Comparison of ENCODE assay signal across 8 cellular contexts in genomic region chr10:17200885-17201164, GRCh38. TPM values are rescaled to one million over a fixed set of nuclear protein-coding genes. Genes with fewer than 3 reads are reported as not detected.
DNase-seq lines count a peak whose midpoint lies in the region; TF ChIP-seq lines count a peak whose summit lies in the region.

No MANE protein-coding gene starts in this region.

- peaks cover 6% of the 10 kb centered on the region; the same call in 1 of the 2 replicates for H3F3A ChIP-seq in MM.1S (ENCODE audit: insufficient read depth, low read length)

- H2BK15ac ChIP-seq in H9 (ENCODE audit: low read depth, low read length): no peak overlapping the region

- no peak overlapping the region for H4K5ac ChIP-seq in H9 (ENCODE audit: insufficient read length, low read depth, low read length)

- peak overlapping the region; percentile 87 for H3K18ac ChIP-seq in H9 (ENCODE audit: insufficient read length, low read depth, low read length)

- no peak overlapping the region for H4K91ac ChIP-seq in H9 (ENCODE audit: insufficient read length, low read depth, low read length)

- H2AFZ ChIP-seq in H9 (ENCODE audit: low read length) (no peak overlapping the region), MM.1S (ENCODE audit: low read length) (peak overlapping the region; percentile 78)

- H2BK120ac ChIP-seq in H9 (ENCODE audit: low read depth, low read length, poor library complexity, severe bottlenecking): no peak overlapping the region

- no peaks in the 10 kb centered on the region for H3K9me2 ChIP-seq in MM.1S (replicated peaks; ENCODE audit: insufficient read depth, low read length)

- no CpG with 5 or more reads among the region's 7 CpGs for WGBS in H9 (ENCODE audit: extremely low coverage, insufficient read length, low lambda C conversion rate)

- H2BK5ac ChIP-seq in H9 (ENCODE audit: insufficient read length, low read length): no peak overlapping the region

- H3K9ac ChIP-seq in H9 (ENCODE audit: extremely low read depth, insufficient read length, low read length): peak overlapping the region; percentile 73
- H3K9ac ChIP-seq in MM.1S (ENCODE audit: low read length): peak overlapping the region; percentile 99

- H3K36me3 ChIP-seq in MM.1S (replicated peaks; ENCODE audit: insufficient read depth, low read length): no peaks in the 10 kb centered on the region

- no peak for TF ChIP-seq CTCF in H9 (conservative IDR thresholded peaks at IDR 0.05)
- TF ChIP-seq CTCF in MM.1S (IDR thresholded peaks at IDR 0.05; ENCODE audit: low read length): 0 out of 2 replicates have a peak, but pooled peaks have one; percentile 4
- TF ChIP-seq CTCF in fibroblast of the aortic adventitia (IDR thresholded peaks at IDR 0.05; ENCODE audit: insufficient read depth, low read length): no peak
- no peak for TF ChIP-seq CTCF in nephron (IDR thresholded peaks at IDR 0.05; ENCODE audit: unreplicated experiment in 3 of 3)

- H3K4me1 ChIP-seq in H9 (ENCODE audit: insufficient read depth, low read length) (no peaks in the 10 kb centered on the region; the same call in 1 of the 2 replicates), MM.1S (ENCODE audit: low read length) (peaks cover 10% of the 10 kb centered on the region; the same call in 1 of the 2 replicates)

- peak overlapping the region; percentile 79 for H3K14ac ChIP-seq in H9 (ENCODE audit: insufficient read depth, low read length)

- H3K56ac ChIP-seq in H9 (ENCODE audit: insufficient read length, low read depth, low read length): no peak overlapping the region

- H3K4me2 ChIP-seq in H9 (ENCODE audit: insufficient read depth, insufficient read length, low read length) (peak overlapping the region; percentile 85), MM.1S (ENCODE audit: low read depth, low read length) (peak overlapping the region; percentile 79)

- no peak overlapping the region for H2BK20ac ChIP-seq in H9 (ENCODE audit: low read depth, low read length, poor library complexity, severe bottlenecking)

- no peaks in the 10 kb centered on the region for H3K79me1 ChIP-seq in H9 (ENCODE audit: insufficient read depth, low read depth, low read length, poor library complexity, severe bottlenecking)

- peak overlapping the region; percentile 88 to 98 (median 96) for H3K27ac Mint-ChIP-seq in H9
- peak overlapping the region; percentile 80 for H3K27ac Mint-ChIP-seq in activated CD4-positive, alpha-beta memory T cell treated with anti-CD3 and anti-CD28 coated beads, Interleukin-2, amount 10 ng/mL, durations not matched to agents 7 days and 5 days
- peak overlapping the region; percentile 97 to 99 (median 98) for H3K27ac Mint-ChIP-seq in nephron

- no peak overlapping the region for H3K4ac ChIP-seq in H9 (ENCODE audit: low read depth, low read length)

- H3T11ph ChIP-seq in H9 (ENCODE audit: low read length): no peak overlapping the region

- H3K79me2 ChIP-seq in H9 (ENCODE audit: insufficient read depth, low read length): no peaks in the 10 kb centered on the region
- H3K79me2 ChIP-seq in MM.1S (ENCODE audit: low read length): peaks cover 7% of the 10 kb centered on the region; the same call in 1 of the 2 replicates

- H3K9me3 ChIP-seq in H9 (ENCODE audit: control insufficient read depth, low read depth, low read length) (no peaks in the 10 kb centered on the region), MM.1S (replicated peaks; ENCODE audit: insufficient read depth, low read length) (no peaks in the 10 kb centered on the region)

- H3K4me1 Mint-ChIP-seq in H9: peaks cover 60 to 64% of the 10 kb centered on the region in 2 experiments
- H3K4me1 Mint-ChIP-seq in activated CD4-positive, alpha-beta memory T cell treated with anti-CD3 and anti-CD28 coated beads, Interleukin-2, amount 10 ng/mL, durations not matched to agents 7 days and 5 days: peaks cover 54% of the 10 kb centered on the region
- peaks cover 60% of the 10 kb centered on the region for H3K4me1 Mint-ChIP-seq in nephron

- peak overlapping the region; percentile 86 to 89 for H3K4me3 Mint-ChIP-seq in H9
- H3K4me3 Mint-ChIP-seq in activated CD4-positive, alpha-beta memory T cell treated with anti-CD3 and anti-CD28 coated beads, Interleukin-2, amount 10 ng/mL, durations not matched to agents 7 days and 5 days: peak overlapping the region; percentile 92
- H3K4me3 Mint-ChIP-seq in nephron: peak overlapping the region; percentile 90 to 92 (median 91)

- H4K20me1 ChIP-seq in H9 (ENCODE audit: control insufficient read depth, insufficient read depth, insufficient read length) (no peaks in the 10 kb centered on the region), MM.1S (ENCODE audit: insufficient read depth, low read length) (no peaks in the 10 kb centered on the region)

- H3K9me3 Mint-ChIP-seq in H9 (no peaks in the 10 kb centered on the region), nephron (no peaks in the 10 kb centered on the region)
- H3K9me3 Mint-ChIP-seq in activated CD4-positive, alpha-beta memory T cell treated with anti-CD3 and anti-CD28 coated beads, Interleukin-2, amount 10 ng/mL, durations not matched to agents 7 days and 5 days: no peaks in the 10 kb centered on the region

- H3K4me3 ChIP-seq in MM.1S (ENCODE audit: low read length) (peak overlapping the region; percentile 94), fibroblast of the aortic adventitia (ENCODE audit: low read depth, low read length) (peak overlapping the region; percentile 74)

- H4K8ac ChIP-seq in H9 (replicated peaks; ENCODE audit: insufficient read length, low read depth, low read length): no peak overlapping the region

- H3K27ac ChIP-seq in H9 (ENCODE audit: insufficient read length, low read depth, low read length): peak overlapping the region; percentile 44
- peak overlapping the region; percentile 92 for H3K27ac ChIP-seq in MM.1S (ENCODE audit: low read length)

- CTCF ChIA-PET in activated CD4-positive, alpha-beta memory T cell treated with anti-CD3 and anti-CD28 coated beads, Interleukin-2, amount 10 ng/mL, durations not matched to agents 7 days and 5 days (lab: Charles Lee): interaction anchor here (0.7 to 2.0 kb wide), 12 partner anchors 12 to 364 kb away, joined by 3 to 28 read pairs (median 4); partner anchors contain the start of gene VIM

- H3K27me3 Mint-ChIP-seq in H9 (ENCODE audit: low read depth) (no peaks in the 10 kb centered on the region), nephron (ENCODE audit: low read depth) (no peaks in the 10 kb centered on the region)
- H3K27me3 Mint-ChIP-seq in activated CD4-positive, alpha-beta memory T cell treated with anti-CD3 and anti-CD28 coated beads, Interleukin-2, amount 10 ng/mL, durations not matched to agents 7 days and 5 days: no peaks in the 10 kb centered on the region

- POLR2A ChIA-PET in activated CD4-positive, alpha-beta memory T cell treated with anti-CD3 and anti-CD28 coated beads, Interleukin-2, amount 10 ng/mL, durations not matched to agents 7 days and 5 days (lab: Charles Lee): interaction anchor here (0.7 to 6.2 kb wide), 20 partner anchors 10 to 443 kb away, joined by 3 to 215 read pairs (median 5); partner anchors contain the start of genes RSU1, STAM and VIM

- H3K36me3 Mint-ChIP-seq in H9 (ENCODE audit: insufficient read depth in 1 of 3, low read depth in 3 of 3): no peaks in the 10 kb centered on the region
- H3K36me3 Mint-ChIP-seq in activated CD4-positive, alpha-beta memory T cell treated with anti-CD3 and anti-CD28 coated beads, Interleukin-2, amount 10 ng/mL, durations not matched to agents 7 days and 5 days (ENCODE audit: low read depth): peaks cover 5% of the 10 kb centered on the region
- H3K36me3 Mint-ChIP-seq in nephron (ENCODE audit: low read depth): peaks cover 3% of the 10 kb centered on the region

- peak; percentile 31 for DNase-seq in activated CD8-positive, alpha-beta memory T cell treated with anti-CD3 and anti-CD28 coated beads, Interleukin-2, amount 50 U/mL, for 4 hours
- DNase-seq in activated CD8-positive, alpha-beta memory T cell treated with anti-CD3 and anti-CD28 coated beads, Interleukin-2, amount 50 U/mL, for 48 hours: no peak
- DNase-seq in H9 (no peak), MM.1S (peak; percentile 65), fibroblast of the aortic adventitia (ENCODE audit: low read depth) (peak; percentile 54), NCI-H2081 treated with DMSO at 0.1 percent for 48 hours (lab: John Stamatoyannopoulos, UW) (no peak)
- no peak for DNase-seq in activated CD4-positive, alpha-beta memory T cell treated with anti-CD3 and anti-CD28 coated beads, Interleukin-2, amount 10 ng/mL, durations not matched to agents 7 days and 5 days

- H2BK12ac ChIP-seq in H9 (ENCODE audit: insufficient read length, low read depth, low read length): no peak overlapping the region

- H3K23ac ChIP-seq in H9 (ENCODE audit: insufficient read length, low read depth, low read length): no peak overlapping the region

- peaks cover 10% of the 10 kb centered on the region for H3K23me2 ChIP-seq in H9 (ENCODE audit: insufficient read length, low read depth, low read length, poor library complexity, severe bottlenecking)

- H2AK5ac ChIP-seq in H9 (ENCODE audit: insufficient read length, low read length): no peak overlapping the region

- H3K27me3 ChIP-seq in H9 (ENCODE audit: insufficient read depth, low read length) (no peaks in the 10 kb centered on the region), MM.1S (replicated peaks; ENCODE audit: insufficient read depth, low read length) (no peaks in the 10 kb centered on the region)

RNA-seq across cellular contexts. Expression of gene TRDMT1, which starts 0.6 kb away (rescaled TPM):
- total RNA-seq in H9 (2021) (18.8 and 20.2 TPM in 2 replicates), fibroblast of the aortic adventitia (ENCODE audit: low replicate concordance) (11.9 and 19.1 TPM in 2 replicates)
- total RNA-seq in activated CD4-positive, alpha-beta memory T cell treated with anti-CD3 and anti-CD28 coated beads, Interleukin-2, amount 10 ng/mL, durations not matched to agents 7 days and 5 days: 10 to 100 TPM; 12.3 to 12.7 TPM

RNA-seq across cellular contexts. Expression of gene VIM, which starts 27.2 kb away (rescaled TPM):
- 232 and 240 TPM in 2 replicates for total RNA-seq in H9 (2021)
- 1,000 to 10,000 TPM; 2,572 to 2,607 TPM for total RNA-seq in activated CD4-positive, alpha-beta memory T cell treated with anti-CD3 and anti-CD28 coated beads, Interleukin-2, amount 10 ng/mL, durations not matched to agents 7 days and 5 days
- total RNA-seq in fibroblast of the aortic adventitia (ENCODE audit: low replicate concordance): 10,091 and 12,680 TPM in 2 replicates

Comparison
In these comparisons a context has a peak if more than half of its experiments do, and no peak if none do; other contexts are left out.
1. DNase-seq: peak in activated CD8-positive, alpha-beta memory T cell treated with anti-CD3 and anti-CD28 coated beads, Interleukin-2, amount 50 U/mL, for 4 hours (single experiment), MM.1S (single experiment) and fibroblast of the aortic adventitia (single experiment); none in activated CD8-positive, alpha-beta memory T cell treated with anti-CD3 and anti-CD28 coated beads, Interleukin-2, amount 50 U/mL, for 48 hours (single experiment), H9 (single experiment), activated CD4-positive, alpha-beta memory T cell treated with anti-CD3 and anti-CD28 coated beads, Interleukin-2, amount 10 ng/mL, durations not matched to agents 7 days and 5 days (single experiment) and NCI-H2081 treated with DMSO at 0.1 percent for 48 hours (single experiment).
2. RNA of gene VIM, which starts 27.2 kb away (total RNA-seq): 10,091 to 12,680 TPM in fibroblast of the aortic adventitia and 2,572 to 2,607 TPM in activated CD4-positive, alpha-beta memory T cell treated with anti-CD3 and anti-CD28 coated beads, Interleukin-2, amount 10 ng/mL, durations not matched to agents 7 days and 5 days; 232 to 240 TPM in H9; every median in the first group is over 10 times any median in the second.
3. Peak in every context shown above with its lines, with median percentiles within 50 percentile points of each other: H3K27ac Mint-ChIP-seq and H3K4me3 Mint-ChIP-seq.